ENCODE assay signal across 20 cellular contexts in the genomic region with DNA sequence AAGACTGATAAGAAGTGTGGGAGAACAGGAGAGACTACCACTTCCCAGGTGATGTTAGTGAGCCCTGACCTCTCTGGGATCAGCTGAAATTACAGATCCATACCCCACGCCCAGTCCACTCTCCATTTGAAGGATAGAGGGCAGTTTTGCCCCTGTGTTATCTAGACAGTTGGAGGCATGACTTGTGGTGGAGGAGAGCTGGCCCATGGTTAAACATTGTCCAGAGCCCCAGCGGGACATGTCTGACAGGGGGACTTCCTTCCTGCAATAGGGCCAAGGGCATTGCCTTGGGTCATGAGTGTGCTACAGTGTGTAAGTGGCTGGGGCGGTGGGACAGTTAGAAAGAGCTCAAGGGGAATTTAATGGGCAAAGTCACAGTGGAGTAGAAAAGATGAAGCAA.
DNase-seq lines count a peak whose midpoint lies in the region; ATAC-seq, FAIRE-seq and TF ChIP-seq lines count a peak whose summit lies in the region.
"Had no signal": no experiment of that assay in that cellular context is flagged by ENCODE, and none has a peak within 500 bp of the region (broad histone marks: within the 10 kb centered on the region; RNA-seq: fewer than 3 reads in every experiment).

No MANE protein-coding gene starts in this region.

- H3K4me3 ChIP-seq in mucosa of descending colon = no peak overlapping the region
- no peak overlapping the region for H3K4me3 ChIP-seq in A673 (ENCODE audit: low read depth, low read length, poor library complexity, severe bottlenecking)
- no peak overlapping the region for H3K4me3 ChIP-seq in kidney (ENCODE audit: low read length in 2 of 2)
- H3K4me3 ChIP-seq: MG63, Peyer's patch had no signal

- peak; percentile 79 for ATAC-seq in GM19467 (IDR thresholded peaks at IDR 0.05; ENCODE audit: unreplicated experiment)
- peak; percentile 76 for ATAC-seq in HG03460 (IDR thresholded peaks at IDR 0.05; ENCODE audit: unreplicated experiment)
- ATAC-seq in mucosa of descending colon = peak; percentile 27
- no peak for ATAC-seq in esophagus mucosa
- ATAC-seq: SK-N-SH treated with all-trans-retinoic acid at 6 μM for 48 hours, T-helper 17 cell had no signal

- intact Hi-C loops in mucosa of descending colon (cut with DNase I, micrococcal nuclease) (no loop called here), A673 (cut with micrococcal nuclease; ENCODE audit: unreplicated experiment) (no loop called here), kidney (cut with DNase I) (no loop called here)

- no peaks in the 10 kb centered on the region for H3K4me1 ChIP-seq in mucosa of descending colon (ENCODE audit: low read depth)
- no peaks in the 10 kb centered on the region for H3K4me1 ChIP-seq in A673 (ENCODE audit: insufficient read depth, low read length, poor library complexity, severe bottlenecking)
- H3K4me1 ChIP-seq in kidney (ENCODE audit: control insufficient read depth in 1 of 2, insufficient read depth in 1 of 2, low read depth in 1 of 2, low read length in 2 of 2) = peaks cover 0 to 3% of the 10 kb centered on the region in 2 donors
- H3K4me1 ChIP-seq: Peyer's patch had no signal

- H3K9me3 ChIP-seq in mucosa of descending colon (no peaks in the 10 kb centered on the region), A673 (ENCODE audit: low read depth, low read length, poor library complexity, severe bottlenecking) (no peaks in the 10 kb centered on the region), kidney (ENCODE audit: control insufficient read depth in 1 of 2, low read length in 2 of 2) (no peaks in the 10 kb centered on the region)
- H3K9me3 ChIP-seq: MG63, Peyer's patch had no signal

- TF ChIP-seq CTCF in mucosa of descending colon (IDR thresholded peaks at IDR 0.05) (no peak), A673 (conservative IDR thresholded peaks at IDR 0.05; ENCODE audit: low read depth, low read length) (no peak), kidney (IDR thresholded peaks at IDR 0.05; ENCODE audit: borderline replicate concordance, extremely low read depth, insufficient read depth) (no peak)

- no peak for DNase-seq in GM18507 (ENCODE audit: extremely low spot score, insufficient read length, low read depth)
- no peak for DNase-seq in mucosa of descending colon
- DNase-seq in A673 (ENCODE audit: low spot score) = no peak
- DNase-seq in kidney = no peak
- DNase-seq: DMS153, HCEC 1CT, MG63, NCI-H1092 treated with DMSO at 0.1 percent for 48 hours, NCI-H1694, NCI-H2107, NCI-H226, NCI-H524 treated with DMSO at 0.1 percent for 48 hours, Peyer's patch, Right ventricle myocardium superior, T-helper 17 cell had no signal

- CTCF ChIA-PET in A673 (lab: Charles Lee) = no interaction called here

- FAIRE-seq in GM18507 (lab: Jason Lieb, UNC) (peak; percentile 98), kidney (lab: Jason Lieb, UNC) (no peak)

- H3K27ac ChIP-seq in A673 (ENCODE audit: low read depth, low read length, poor library complexity, severe bottlenecking) (no peak overlapping the region), kidney (ENCODE audit: low read depth in 2 of 2, low read length in 2 of 2) (no peak overlapping the region)
- H3K27ac ChIP-seq: C4-2B, Peyer's patch had no signal

- no peaks in the 10 kb centered on the region for H3K36me3 ChIP-seq in mucosa of descending colon (ENCODE audit: low read depth)
- H3K36me3 ChIP-seq in A673 (ENCODE audit: insufficient read depth, low read length, poor library complexity, severe bottlenecking) = no peaks in the 10 kb centered on the region
- no peaks in the 10 kb centered on the region for H3K36me3 ChIP-seq in kidney (ENCODE audit: control insufficient read depth in 1 of 2, insufficient read depth in 2 of 2, low read length in 2 of 2)
- H3K36me3 ChIP-seq: MG63, Peyer's patch had no signal

- H3K9ac ChIP-seq in kidney (ENCODE audit: low read length in 2 of 2) = no peak overlapping the region

- H3K27me3 ChIP-seq in A673 (replicated peaks; ENCODE audit: insufficient read depth, low read depth, low read length, poor library complexity) = no peaks in the 10 kb centered on the region
- H3K27me3 ChIP-seq: MG63, Peyer's patch had no signal

- POLR2A ChIA-PET in A673 (lab: Charles Lee; ENCODE audit: low non-redundant PET) = no interaction called here

- no TSS peak for BruUV-seq in A673 (replicated peaks; lab: Mats Ljungman, UMichigan)
